In the genomic region with DNA sequence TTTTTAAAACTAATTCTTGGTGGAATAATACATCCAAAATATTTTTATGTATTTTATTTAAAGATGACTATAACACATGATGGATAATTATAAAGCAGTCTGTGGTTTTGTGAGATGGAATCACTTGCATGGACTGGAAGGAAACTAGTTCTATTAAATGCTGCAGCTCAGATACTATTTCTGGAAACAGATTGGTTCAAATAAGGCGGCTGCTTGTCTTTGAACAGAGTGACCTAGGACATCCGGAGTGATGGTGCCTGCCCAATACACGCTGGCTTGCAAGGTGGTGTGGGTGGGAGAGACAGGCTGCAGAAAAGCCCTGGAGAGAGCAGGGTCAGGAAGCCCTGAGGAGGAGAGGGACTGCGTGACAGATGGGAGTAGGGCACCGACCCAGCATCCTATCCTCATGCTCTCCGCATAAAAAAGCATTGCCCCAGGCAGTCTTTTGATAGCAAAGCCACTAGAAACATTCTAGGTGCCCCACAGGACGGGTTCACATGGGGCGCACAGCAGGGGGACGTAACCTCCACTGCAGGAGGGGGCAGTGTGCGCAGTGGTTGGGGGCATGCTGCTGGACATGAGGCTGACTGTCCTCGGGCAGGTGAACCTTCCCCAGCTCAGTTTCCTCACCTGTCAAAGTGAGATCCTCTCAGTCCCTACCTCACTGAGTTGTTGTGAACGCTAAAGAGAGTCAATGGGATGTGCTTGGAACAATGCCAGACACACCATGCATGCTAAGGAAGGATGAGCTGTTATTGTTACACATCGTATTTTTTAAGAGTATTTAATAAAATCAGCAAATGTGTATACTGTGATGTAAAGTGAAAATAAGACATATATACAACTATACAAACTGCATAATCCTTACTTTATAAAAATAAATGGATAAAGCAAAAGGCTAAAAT, we compare ENCODE assay signal across 23 cellular contexts.
DNase-seq lines count a peak whose midpoint lies in the region.
"Had no signal": no experiment of that assay in that cellular context is flagged by ENCODE, and none has a peak within 500 bp of the region (broad histone marks: within the 10 kb centered on the region; RNA-seq: fewer than 3 reads in every experiment).

No MANE protein-coding gene starts in this region.

- DNase-seq in ELR (ENCODE audit: low read depth) (peak; percentile 64), NCI-H146 (lab: John Stamatoyannopoulos, UW) (peak; percentile 85), SW480 (ENCODE audit: low spot score) (peak; percentile 11), myocyte (ENCODE audit: low read depth) (peak; percentile 64), cerebellar nuclear complex (lab: John Stamatoyannopoulos, UW) (no peak), NCI-H524 (lab: John Stamatoyannopoulos, UW) (no peak), D341Med (ENCODE audit: low spot score) (no peak)
- DNase-seq: activated CD4-positive, alpha-beta T cell treated with anti-CD3 and anti-CD28 coated beads for 36 hours; activated naive CD4-positive, alpha-beta T cell treated with anti-CD3 and anti-CD28 coated beads, Interleukin-2, amount 10 ng/mL, durations not matched to agents 7 days and 5 days; activated T-cell treated with anti-CD3 and anti-CD28 coated beads, Interleukin-2, amount 50 U/mL, for 4 hours; amygdala; CD4-positive, CD25-positive, alpha-beta regulatory T cell; central memory CD4-positive, alpha-beta T cell; DMS 273 treated with DMSO at 0.1 percent for 48 hours; dorsolateral prefrontal cortex; GDM1; MV-4-11; NCI-H187; psoas muscle; stimulated activated CD8-positive, alpha-beta memory T cell treated with anti-CD3 and anti-CD28 coated beads, Interleukin-4, amount 100 ng/mL, for 48 hours; stomach; T-helper 17 cell; transverse colon had no signal

Comparison
In these comparisons a context has a peak if more than half of its experiments do, and no peak if none do; other contexts are left out.
1. DNase-seq: peak in ELR (single experiment), NCI-H146 (single experiment), SW480 (single experiment) and myocyte (single experiment); none in cerebellar nuclear complex (0 of 2), NCI-H524 (0 of 2) and D341Med (single experiment).